ENCODE assay signal across 2 cellular contexts in the genomic region with DNA sequence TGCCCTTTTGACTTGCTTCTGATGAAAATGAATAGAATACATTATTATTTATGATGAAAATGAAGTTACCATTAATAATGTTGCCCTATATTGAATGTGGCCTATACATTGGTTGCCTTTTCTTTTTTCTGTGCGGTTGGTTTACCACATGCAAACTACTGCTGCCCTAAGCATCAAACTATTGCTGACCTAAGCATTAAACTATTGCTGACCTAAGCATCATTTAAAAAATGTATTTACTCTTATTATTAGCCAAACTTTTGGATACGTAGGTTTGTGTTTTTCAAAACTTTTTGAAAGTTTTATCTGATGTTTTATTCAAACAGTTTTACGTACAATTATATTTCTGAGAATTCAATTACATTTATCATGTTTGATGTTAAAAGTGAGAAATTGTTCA.
TF ChIP-seq lines count a peak whose summit lies in the region.

No MANE protein-coding gene starts in this region.

TF ChIP-seq in HepG2, 621 proteins besides CTCF, POLR2A, EP300 and RAD21 (continued from another document):
- TF ChIP-seq MAFK (conservative IDR thresholded peaks at IDR 0.05 in 1 of 2, IDR thresholded peaks at IDR 0.05 in 1 of 2; ENCODE audit: low read length in 2 of 2) = peak; percentile 97 to 99
- TF ChIP-seq PHF20 (CRISPR knock-in tag; IDR thresholded peaks at IDR 0.05) = no peak
- TF ChIP-seq MAFF (IDR thresholded peaks at IDR 0.05; ENCODE audit: low read depth, low read length) = peak; percentile 98
- no peak for TF ChIP-seq PHF5A (CRISPR knock-in tag; IDR thresholded peaks at IDR 0.05; ENCODE audit: low read depth, unreplicated experiment)

TF ChIP-seq in K562, 482 proteins besides CTCF, POLR2A, EP300 and RAD21 (continued from another document):
- TF ChIP-seq MAFG (tag; conservative IDR thresholded peaks at IDR 0.05) (peak; percentile 66), SMAD4 (CRISPR knock-in tag; conservative IDR thresholded peaks at IDR 0.05) (no peak), MAFF (IDR thresholded peaks at IDR 0.05; ENCODE audit: low read length) (peak; percentile 87), ZNF316 (IDR thresholded peaks at IDR 0.05) (peak; percentile 79), ARID1B (IDR thresholded peaks at IDR 0.05) (no peak)
